In the genomic region with DNA sequence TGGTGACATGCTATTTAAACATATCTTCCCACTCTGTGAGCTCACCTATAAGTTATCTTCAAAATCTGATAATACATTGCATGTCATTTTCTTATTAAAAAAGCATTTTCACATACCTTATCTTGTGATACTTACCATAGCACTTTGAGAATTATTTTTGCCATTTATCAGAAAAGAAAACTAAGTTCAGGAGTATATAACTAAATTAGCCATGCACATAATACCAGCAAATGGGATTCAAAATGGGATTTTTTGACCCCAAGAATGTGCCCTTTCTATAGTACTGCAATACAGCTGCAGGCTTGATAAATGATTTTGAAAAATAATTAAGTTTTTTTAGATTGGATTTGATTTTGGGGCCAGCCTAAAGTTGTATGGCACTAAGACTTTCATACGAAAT, we compare ENCODE assay signal across 7 cellular contexts.
"Had no signal": no experiment of that assay in that cellular context is flagged by ENCODE, and none has a peak within 500 bp of the region (broad histone marks: within the 10 kb centered on the region; RNA-seq: fewer than 3 reads in every experiment).

No MANE protein-coding gene starts in this region.

- H3K4me3 ChIP-seq: GM12878 had no signal

- DNase-seq: GDM1, GF-D8 had no signal

- FAIRE-seq: GM12878, GM12891, GM12892, GM18507, GM19239 had no signal

- ATAC-seq: GM12878 had no signal
